Comparison of ENCODE assay signal across 11 cellular contexts in genomic region chr3:168091961-168092360, GRCh38. TPM values are rescaled to one million over a fixed set of nuclear protein-coding genes. Genes with fewer than 3 reads are reported as not detected.
DNase-seq lines count a peak whose midpoint lies in the region; ATAC-seq and TF ChIP-seq lines count a peak whose summit lies in the region.
"Had no signal": no experiment of that assay in that cellular context is flagged by ENCODE, and none has a peak within 500 bp of the region (broad histone marks: within the 10 kb centered on the region; RNA-seq: fewer than 3 reads in every experiment).

No MANE protein-coding gene starts in this region.

- DNase-seq in GM23338 (ENCODE audit: low spot score), result no peak
- peak; percentile 29 for DNase-seq in NCI-H1105 treated with DMSO at 0.1 percent for 48 hours (lab: John Stamatoyannopoulos, UW)
- DNase-seq in adipocyte (ENCODE audit: low read depth), result no peak
- DNase-seq in nephron progenitor cell, result no peak
- DNase-seq in activated T-helper 1 cell treated with anti-CD3 and anti-CD28 coated beads, Interleukin-12 subunit alpha, Interleukin-12 subunit beta, Interleukin-2, Interleukin-4 antibody, amounts not matched to agents 30 ng/mL and 10 ng/mL and 1 ng/mL, durations not matched to agents 14 hours and 24 hours and 36 hours (ENCODE audit: low spot score), result no peak
- DNase-seq: activated CD8-positive, alpha-beta memory T cell treated with anti-CD3 and anti-CD28 coated beads, Interleukin-2, amount 50 U/mL, for 48 hours; CD8-positive, alpha-beta memory T cell; right cardiac atrium had no signal

- H3K27ac ChIP-seq in GM23338 (ENCODE audit: low read depth), result no peak overlapping the region

- no peaks in the 10 kb centered on the region for H3K9me2 ChIP-seq in GM23338 (ENCODE audit: insufficient read depth)

- H3K79me2 ChIP-seq in GM23338 (replicated peaks; ENCODE audit: insufficient read depth), result peaks cover 74% of the 10 kb centered on the region

- no peak overlapping the region for H2AFZ ChIP-seq in GM23338

- H3K36me3 ChIP-seq in GM23338 (ENCODE audit: insufficient read depth) (no peaks in the 10 kb centered on the region), adipocyte (ENCODE audit: control insufficient read depth, insufficient read depth, low read length, severe bottlenecking) (no peaks in the 10 kb centered on the region)

- H3K4me3 Mint-ChIP-seq in GM23338, result no peak overlapping the region
- peak overlapping the region; percentile 92 for H3K4me3 Mint-ChIP-seq in nephron progenitor cell
- H3K4me3 Mint-ChIP-seq in activated T-helper 1 cell treated with anti-CD3 and anti-CD28 coated beads, Interleukin-12 subunit alpha, Interleukin-12 subunit beta, Interleukin-2, Interleukin-4 antibody, amounts not matched to agents 30 ng/mL and 10 ng/mL and 1 ng/mL, durations not matched to agents 14 hours and 24 hours and 36 hours, result no peak overlapping the region
- H3K4me3 Mint-ChIP-seq: CD8-positive, alpha-beta memory T cell had no signal

- H3K4me1 ChIP-seq in GM23338 (ENCODE audit: insufficient read depth), result peaks cover 52% of the 10 kb centered on the region
- H3K4me1 ChIP-seq in adipocyte (ENCODE audit: control insufficient read depth, insufficient read depth, low read length), result peaks cover 47% of the 10 kb centered on the region

- H4K20me1 ChIP-seq in GM23338 (replicated peaks; ENCODE audit: insufficient read depth), result peaks cover 7% of the 10 kb centered on the region; the same call in 1 of the 2 replicates

- no peaks in the 10 kb centered on the region for H3K9me3 ChIP-seq in adipocyte (ENCODE audit: control insufficient read depth, low read length)

- H3K36me3 Mint-ChIP-seq in GM23338 (ENCODE audit: low read depth), result no peaks in the 10 kb centered on the region
- no peaks in the 10 kb centered on the region for H3K36me3 Mint-ChIP-seq in nephron progenitor cell (ENCODE audit: low read depth)
- H3K36me3 Mint-ChIP-seq in activated T-helper 1 cell treated with anti-CD3 and anti-CD28 coated beads, Interleukin-12 subunit alpha, Interleukin-12 subunit beta, Interleukin-2, Interleukin-4 antibody, amounts not matched to agents 30 ng/mL and 10 ng/mL and 1 ng/mL, durations not matched to agents 14 hours and 24 hours and 36 hours (ENCODE audit: low read depth), result no peaks in the 10 kb centered on the region
- H3K36me3 Mint-ChIP-seq: CD8-positive, alpha-beta memory T cell had no signal

- H3K4me3 ChIP-seq in GM23338 (no peak overlapping the region), adipocyte (ENCODE audit: low read length) (peak overlapping the region; percentile 6)

- H3K27me3 ChIP-seq in GM23338 (ENCODE audit: insufficient read depth), result no peaks in the 10 kb centered on the region
- no peaks in the 10 kb centered on the region for H3K27me3 ChIP-seq in adipocyte (replicated peaks; ENCODE audit: control insufficient read depth, insufficient read depth, low read length)

- peak overlapping the region; percentile 92; the same call in 1 of the 2 replicates for H3K4me2 ChIP-seq in GM23338

- ATAC-seq in GM23338, result no peak
- no peak for ATAC-seq in HG03457 (IDR thresholded peaks at IDR 0.05; ENCODE audit: unreplicated experiment)
- no peak for ATAC-seq in HG03280 (IDR thresholded peaks at IDR 0.05; ENCODE audit: unreplicated experiment)
- ATAC-seq: right cardiac atrium had no signal

- no peak for TF ChIP-seq CTCF in GM23338 (conservative IDR thresholded peaks at IDR 0.05; ENCODE audit: low read depth in 2 of 2)
- no peak for TF ChIP-seq CTCF in nephron progenitor cell (IDR thresholded peaks at IDR 0.05)

- no peaks in the 10 kb centered on the region; the same call in 1 of the 2 replicates for H3F3A ChIP-seq in GM23338 (replicated peaks; ENCODE audit: low read depth)

- intact Hi-C loops in activated T-helper 1 cell treated with anti-CD3 and anti-CD28 coated beads, Interleukin-12 subunit alpha, Interleukin-12 subunit beta, Interleukin-2, Interleukin-4 antibody, amounts not matched to agents 30 ng/mL and 10 ng/mL and 1 ng/mL, durations not matched to agents 14 hours and 24 hours and 36 hours (cut with micrococcal nuclease), result loop anchor here (10.0 kb wide), 2 partner anchors 1573 to 1673 kb away; partner anchors contain the start of genes ACTRT3, MECOM and TERC

- H3K4me1 Mint-ChIP-seq in GM23338 (peaks cover 59% of the 10 kb centered on the region), nephron progenitor cell (peaks cover 67% of the 10 kb centered on the region)
- H3K4me1 Mint-ChIP-seq in activated T-helper 1 cell treated with anti-CD3 and anti-CD28 coated beads, Interleukin-12 subunit alpha, Interleukin-12 subunit beta, Interleukin-2, Interleukin-4 antibody, amounts not matched to agents 30 ng/mL and 10 ng/mL and 1 ng/mL, durations not matched to agents 14 hours and 24 hours and 36 hours (ENCODE audit: low read depth), result peaks cover 35% of the 10 kb centered on the region

- H3K9ac ChIP-seq in adipocyte (ENCODE audit: low read length), result no peak overlapping the region

- H3K27ac Mint-ChIP-seq in GM23338, result no peak overlapping the region
- H3K27ac Mint-ChIP-seq in nephron progenitor cell, result no peak overlapping the region
- no peak overlapping the region for H3K27ac Mint-ChIP-seq in activated T-helper 1 cell treated with anti-CD3 and anti-CD28 coated beads, Interleukin-12 subunit alpha, Interleukin-12 subunit beta, Interleukin-2, Interleukin-4 antibody, amounts not matched to agents 30 ng/mL and 10 ng/mL and 1 ng/mL, durations not matched to agents 14 hours and 24 hours and 36 hours
- H3K27ac Mint-ChIP-seq: CD8-positive, alpha-beta memory T cell; dendritic cell treated with granulocyte-macrophage colony-stimulating factor and Interleukin-4, amounts not matched to agents 40 ng/mL and 50 ng/mL, for 4 days had no signal

- no peaks in the 10 kb centered on the region for H3K9me3 Mint-ChIP-seq in GM23338
- no peaks in the 10 kb centered on the region for H3K9me3 Mint-ChIP-seq in nephron progenitor cell
- H3K9me3 Mint-ChIP-seq in activated T-helper 1 cell treated with anti-CD3 and anti-CD28 coated beads, Interleukin-12 subunit alpha, Interleukin-12 subunit beta, Interleukin-2, Interleukin-4 antibody, amounts not matched to agents 30 ng/mL and 10 ng/mL and 1 ng/mL, durations not matched to agents 14 hours and 24 hours and 36 hours, result no peaks in the 10 kb centered on the region
- H3K9me3 Mint-ChIP-seq: dendritic cell treated with granulocyte-macrophage colony-stimulating factor and Interleukin-4, amounts not matched to agents 40 ng/mL and 50 ng/mL, for 4 days had no signal

- H3K27me3 Mint-ChIP-seq in GM23338 (ENCODE audit: insufficient read depth, low read depth, poor library complexity), result peaks cover 6% of the 10 kb centered on the region
- no peaks in the 10 kb centered on the region for H3K27me3 Mint-ChIP-seq in nephron progenitor cell (ENCODE audit: low read depth, poor library complexity)
- peaks cover 39% of the 10 kb centered on the region for H3K27me3 Mint-ChIP-seq in activated T-helper 1 cell treated with anti-CD3 and anti-CD28 coated beads, Interleukin-12 subunit alpha, Interleukin-12 subunit beta, Interleukin-2, Interleukin-4 antibody, amounts not matched to agents 30 ng/mL and 10 ng/mL and 1 ng/mL, durations not matched to agents 14 hours and 24 hours and 36 hours (ENCODE audit: insufficient read depth)
- H3K27me3 Mint-ChIP-seq: dendritic cell treated with granulocyte-macrophage colony-stimulating factor and Interleukin-4, amounts not matched to agents 40 ng/mL and 50 ng/mL, for 4 days had no signal

TF ChIP-seq in GM23338, 12 proteins besides CTCF, POLR2A, EP300 and RAD21:
- TF ChIP-seq STAT1 (IDR thresholded peaks at IDR 0.05; ENCODE audit: unreplicated experiment), result no peak
- TF ChIP-seq POLR2AphosphoS5 (IDR thresholded peaks at IDR 0.05; ENCODE audit: low read depth), result no peak
- no peak for TF ChIP-seq EZH2phosphoT487 (IDR thresholded peaks at IDR 0.05; ENCODE audit: unreplicated experiment)

RNA-seq across cellular contexts. Expression of gene GOLIM4, which starts 3.8 kb away (rescaled TPM):
- total RNA-seq in GM23338 (2014; rRNA removed; shearing (Covaris generic)), result 34.4 and 40.5 TPM in 2 replicates
- 50.5 and 50.7 TPM in 2 replicates for polyA plus RNA-seq in GM23338 (2016; fragmentation: Nextera tagmentation; extraction: Ambion mirVana)
- total RNA-seq in activated T-helper 1 cell treated with anti-CD3 and anti-CD28 coated beads, Interleukin-12 subunit alpha, Interleukin-12 subunit beta, Interleukin-2, Interleukin-4 antibody, amounts not matched to agents 30 ng/mL and 10 ng/mL and 1 ng/mL, durations not matched to agents 14 hours and 24 hours and 36 hours, result 8.4 and 8.8 TPM in 2 replicates
